ENCODE assay signal across 8 cellular contexts in the genomic region with DNA sequence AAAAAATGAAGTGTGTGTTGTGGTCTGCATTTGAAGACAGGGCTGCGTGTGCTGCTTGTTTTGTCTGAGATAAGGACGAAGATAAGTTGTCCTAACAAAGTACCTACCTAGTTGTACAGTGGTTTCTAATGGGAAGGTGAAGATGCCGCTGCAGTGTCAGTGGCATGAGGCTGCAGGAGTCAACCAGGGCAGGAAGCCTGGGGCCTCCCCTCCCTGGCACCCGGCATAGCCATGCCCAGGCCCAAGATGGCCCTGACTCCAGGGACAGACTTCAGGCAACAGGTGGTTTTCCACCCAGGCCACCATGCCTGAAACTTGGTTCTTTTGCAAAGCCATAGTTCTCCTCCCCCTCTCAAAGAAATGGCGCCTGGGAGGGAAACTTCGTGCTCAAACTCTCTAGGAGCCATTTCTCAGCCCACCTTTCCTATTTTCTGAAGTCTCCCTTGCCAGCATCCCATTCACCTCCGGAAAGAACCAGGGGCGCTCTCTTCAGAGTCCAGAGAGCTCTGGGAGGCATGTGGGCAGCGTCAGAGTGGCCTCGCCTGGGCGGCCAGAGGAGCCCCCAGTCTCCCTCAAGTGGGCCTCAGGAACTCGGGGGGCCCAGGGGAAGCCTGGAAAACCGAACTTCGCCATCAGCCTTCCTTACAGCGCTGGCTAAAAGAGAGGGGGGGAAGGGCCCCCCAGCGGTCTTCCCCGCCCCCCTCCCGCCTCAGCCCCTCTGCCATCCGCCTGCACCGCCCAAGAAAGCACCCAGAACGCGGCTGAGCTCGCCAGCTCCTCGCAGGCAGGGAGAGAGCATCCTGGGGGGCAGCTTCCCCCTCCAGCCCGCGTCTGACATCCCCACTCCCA.
DNase-seq lines count a peak whose midpoint lies in the region; TF ChIP-seq lines count a peak whose summit lies in the region.

No MANE protein-coding gene starts in this region.

- H3K4me3 ChIP-seq in AG10803 (ENCODE audit: low read length) (peak overlapping the region; percentile 86), Loucy (ENCODE audit: low read length, poor library complexity, severe bottlenecking) (peak overlapping the region; percentile 94)

- H3K36me3 ChIP-seq in Loucy (ENCODE audit: insufficient read depth, low read length) = no peaks in the 10 kb centered on the region

- peak overlapping the region; percentile 0 for H2AFZ ChIP-seq in Loucy (ENCODE audit: low read length)

- H3F3A ChIP-seq in Loucy (ENCODE audit: low read depth) = no peaks in the 10 kb centered on the region

- no peaks in the 10 kb centered on the region for H3K9me3 Mint-ChIP-seq in activated naive CD8-positive, alpha-beta T cell (ENCODE audit: low read depth)

- H3K9me2 ChIP-seq in Loucy (replicated peaks; ENCODE audit: low read depth, low read length) = no peaks in the 10 kb centered on the region

- DNase-seq in AG10803 (ENCODE audit: low read depth) (peak; percentile 14), islet precursor cell (peak; percentile 54), NCI-H2107 (lab: John Stamatoyannopoulos, UW) (no peak), NCI-H345 (lab: John Stamatoyannopoulos, UW) (no peak), GM10248 (ENCODE audit: extremely low spot score) (no peak)
- peak; percentile 11 for DNase-seq in stimulated activated CD4-positive, alpha-beta T cell treated with anti-CD3 and anti-CD28 coated beads, Interleukin-4, amount 100 ng/mL, for 1 hour

- H4K20me1 ChIP-seq in Loucy (ENCODE audit: insufficient read depth, low read length, poor library complexity, severe bottlenecking) = peaks cover 21% of the 10 kb centered on the region

- H3K79me2 ChIP-seq in Loucy (ENCODE audit: insufficient read depth, low read length) = peaks cover 44% of the 10 kb centered on the region

- peak overlapping the region; percentile 86 for H3K4me3 Mint-ChIP-seq in activated naive CD8-positive, alpha-beta T cell

- peak overlapping the region; percentile 99 for H3K9ac ChIP-seq in Loucy (ENCODE audit: low read depth, low read length, poor library complexity, severe bottlenecking)

- H3K9me3 ChIP-seq in Loucy (ENCODE audit: insufficient read depth, low read depth, low read length) = no peaks in the 10 kb centered on the region

- POLR2A ChIA-PET in GM10248 (lab: Yijun Ruan, JAX) = interaction anchor here (0.6 kb wide), 1 partner anchor 23 kb away, joined by 4 read pairs; no protein-coding TSS in a partner anchor

- peak overlapping the region; percentile 82 for H3K4me2 ChIP-seq in Loucy (ENCODE audit: low read depth, low read length, poor library complexity, severe bottlenecking)

- H3K36me3 Mint-ChIP-seq in activated naive CD8-positive, alpha-beta T cell = no peaks in the 10 kb centered on the region

- peak overlapping the region; percentile 84 for H3K27ac Mint-ChIP-seq in activated naive CD8-positive, alpha-beta T cell

- CTCF ChIA-PET in GM10248 (lab: Yijun Ruan, JAX) = interaction anchor here (1.1 kb wide), 1 partner anchor 196 kb away, joined by 3 read pairs; no protein-coding TSS in a partner anchor

- TF ChIP-seq CTCF in AG10803 (conservative IDR thresholded peaks at IDR 0.05; ENCODE audit: low read length) (no peak), Loucy (conservative IDR thresholded peaks at IDR 0.05; ENCODE audit: low read length) (no peak), GM10248 (IDR thresholded peaks at IDR 0.05; ENCODE audit: control extremely low read depth, extremely low read depth, low read depth, missing control alignments) (no peak)

- H3K27me3 Mint-ChIP-seq in activated naive CD8-positive, alpha-beta T cell = no peaks in the 10 kb centered on the region

- peaks cover 50% of the 10 kb centered on the region for H3K4me1 Mint-ChIP-seq in activated naive CD8-positive, alpha-beta T cell (ENCODE audit: low read depth)

- no peaks in the 10 kb centered on the region for H3K27me3 ChIP-seq in Loucy (ENCODE audit: insufficient read depth, low read length, poor library complexity, severe bottlenecking)

- H3K4me1 ChIP-seq in Loucy (ENCODE audit: insufficient read depth, low read length, poor library complexity, severe bottlenecking) = peaks cover 53% of the 10 kb centered on the region

Comparison
In these comparisons a context has a peak if more than half of its experiments do, and no peak if none do; other contexts are left out.
1. DNase-seq: peak in AG10803 (single experiment), islet precursor cell (single experiment) and stimulated activated CD4-positive, alpha-beta T cell treated with anti-CD3 and anti-CD28 coated beads, Interleukin-4, amount 100 ng/mL, for 1 hour (single experiment); none in NCI-H2107 (single experiment), NCI-H345 (single experiment) and GM10248 (single experiment).